In the genomic region with DNA sequence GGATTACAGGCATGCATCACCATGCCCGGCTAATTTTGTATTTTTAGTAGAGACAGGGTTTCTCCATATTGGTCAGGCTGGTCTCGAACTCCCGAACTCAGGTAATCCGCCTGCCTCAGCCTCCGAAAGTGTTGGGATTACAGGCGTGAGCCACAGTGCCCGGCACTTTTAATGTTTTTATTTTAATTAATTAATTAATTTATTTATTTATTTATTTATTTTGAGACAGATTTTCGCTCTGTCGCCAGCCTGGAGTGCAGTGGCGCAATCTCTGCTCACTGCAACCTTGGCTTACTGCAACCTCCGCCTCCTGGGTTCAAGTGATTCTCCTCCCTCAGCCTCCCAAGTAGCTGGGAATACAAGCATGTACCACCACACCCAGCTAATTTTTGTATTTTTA, we compare ENCODE assay signal across 6 cellular contexts. TPM values are rescaled to one million over a fixed set of nuclear protein-coding genes. Genes with fewer than 3 reads are reported as not detected.
DNase-seq lines count a peak whose midpoint lies in the region; ATAC-seq, FAIRE-seq and TF ChIP-seq lines count a peak whose summit lies in the region.
"Not testable (repeated sequence)": the region's sequence is repeated elsewhere in the genome, so short reads cannot be mapped to it uniquely, and the experiment has no call there.

No MANE protein-coding gene starts in this region.

- POLR2A ChIA-PET in A549 (lab: Yijun Ruan, JAX), result not testable (repeated sequence)

- ATAC-seq in A549, result not testable (repeated sequence)

- H3K27me3 Mint-ChIP-seq in chondrocyte (ENCODE audit: low read depth), result not testable (repeated sequence)

- H4K20me1 ChIP-seq in Loucy (ENCODE audit: insufficient read depth, low read length, poor library complexity, severe bottlenecking), result peaks cover 65% of the 10 kb centered on the region

- H3K79me2 ChIP-seq in Loucy (ENCODE audit: insufficient read depth, low read length), result peaks cover 91% of the 10 kb centered on the region

- not testable (repeated sequence) for TF ChIP-seq POLR2A in A549 (IDR thresholded peaks at IDR 0.05; ENCODE audit: low read length); sigmoid colon (IDR thresholded peaks at IDR 0.05)

- H3K4me2 ChIP-seq in A549, result not testable (repeated sequence)
- peak overlapping the region; percentile 43 for H3K4me2 ChIP-seq in Loucy (ENCODE audit: low read depth, low read length, poor library complexity, severe bottlenecking)

- H3K4me1 ChIP-seq in A549 (peaks cover 18% of the 10 kb centered on the region; the same call in 2 of the 3 replicates), Loucy (ENCODE audit: insufficient read depth, low read length, poor library complexity, severe bottlenecking) (peaks cover 22% of the 10 kb centered on the region), sigmoid colon (peaks cover 0 to 30% (median 23%) of the 10 kb centered on the region in 4 donors)

- not testable (repeated sequence) for H3K9me3 Mint-ChIP-seq in chondrocyte (ENCODE audit: low read depth)

- H3K9me3 ChIP-seq in A549; Loucy (ENCODE audit: insufficient read depth, low read depth, low read length); sigmoid colon: not testable (repeated sequence)

- not testable (repeated sequence) for FAIRE-seq in A549 (lab: Jason Lieb, UNC)

- H2AFZ ChIP-seq in Loucy (ENCODE audit: low read length), result not testable (repeated sequence)

- H3K27ac Mint-ChIP-seq in chondrocyte (ENCODE audit: unreplicated experiment), result not testable (repeated sequence)

- not testable (repeated sequence) for H3K9me2 ChIP-seq in Loucy (replicated peaks; ENCODE audit: low read depth, low read length)

- H3K36me3 Mint-ChIP-seq in chondrocyte (ENCODE audit: low read depth), result peaks cover 16% of the 10 kb centered on the region

- not testable (repeated sequence) for DNase-seq in A549 (ENCODE audit: low read depth in 1 of 2, low spot score in 1 of 2)
- peak; percentile 44 for DNase-seq in activated effector memory CD4-positive, alpha-beta T cell treated with anti-CD3 and anti-CD28 coated beads, Interleukin-2, amount 50 U/mL, for 16 hours
- DNase-seq in chondrocyte (ENCODE audit: low spot score) (peak; percentile 18), posterior vena cava (ENCODE audit: low spot score) (peak; percentile 18), sigmoid colon (peak; percentile 37)

- not testable (repeated sequence) for TF ChIP-seq CTCF in A549 (IDR thresholded peaks at IDR 0.05); Loucy (conservative IDR thresholded peaks at IDR 0.05; ENCODE audit: low read length); chondrocyte (IDR thresholded peaks at IDR 0.05); sigmoid colon (IDR thresholded peaks at IDR 0.05)

- not testable (repeated sequence) for H3F3A ChIP-seq in Loucy (ENCODE audit: low read depth)

- 94% methylated on average over 11 of the region's 11 CpGs for WGBS in A549 (ENCODE audit: missing lambda C conversion rate)
- 96 to 98% methylated on average over 11 of the region's 11 CpGs for WGBS in sigmoid colon, 2 donors

- intact Hi-C loops in posterior vena cava (cut with DNase I); sigmoid colon (cut with DNase I): not testable (repeated sequence)

- TF ChIP-seq EP300 in A549 (IDR thresholded peaks at IDR 0.05); sigmoid colon (IDR thresholded peaks at IDR 0.05): not testable (repeated sequence)

- not testable (repeated sequence) for H3K9ac ChIP-seq in Loucy (ENCODE audit: low read depth, low read length, poor library complexity, severe bottlenecking)

- H3K27me3 ChIP-seq in Loucy (ENCODE audit: insufficient read depth, low read length, poor library complexity, severe bottlenecking); sigmoid colon: not testable (repeated sequence)

- TF ChIP-seq RAD21 in A549 (conservative IDR thresholded peaks at IDR 0.05 in 1 of 2, IDR thresholded peaks at IDR 0.05 in 1 of 2), result not testable (repeated sequence)

- H3K36me3 ChIP-seq in Loucy (ENCODE audit: insufficient read depth, low read length) (peaks cover 29% of the 10 kb centered on the region; the same call in 1 of the 2 replicates), sigmoid colon (peaks cover 14 to 45% (median 17%) of the 10 kb centered on the region in 4 donors)

- CTCF ChIA-PET in A549 (lab: Yijun Ruan, JAX), result interaction anchor here (0.6 to 2.1 kb wide), 3 partner anchors 8 to 153 kb away, joined by 3 to 5 read pairs (median 3); no protein-coding TSS in a partner anchor

- H3K4me1 Mint-ChIP-seq in chondrocyte (ENCODE audit: low read depth), result peaks cover 33% of the 10 kb centered on the region

- H3K4me3 ChIP-seq in A549, sigmoid colon: not testable (repeated sequence)
- peak overlapping the region; percentile 34 for H3K4me3 ChIP-seq in Loucy (ENCODE audit: low read length, poor library complexity, severe bottlenecking)

- not testable (repeated sequence) for H3K4me3 Mint-ChIP-seq in chondrocyte (ENCODE audit: unreplicated experiment)

- not testable (repeated sequence) for H3K27ac ChIP-seq in A549, sigmoid colon

TF ChIP-seq in A549, 52 proteins besides CTCF, POLR2A, EP300 and RAD21:
- TF ChIP-seq ZC3H11A (IDR thresholded peaks at IDR 0.05), result peak; percentile 23; the same call in 1 of the 2 replicates

RNA-seq across cellular contexts. Expression of a gene that starts 7.3 kb away (rescaled TPM):
- polyA plus RNA-seq in A549 (2011; rRNA removed) (42.1 and 47.3 TPM in 2 replicates), A549 (2017; fragmentation: RNase III; extraction: RNeasy Plus Mini Kit Qiagen cat#74134 plus additional on column Dnase treatment) (36.7 to 40.0 TPM (median 37.8 TPM) in 3 replicates), sigmoid colon (10 to 100 TPM in 1 of 3 donors, 1 to 10 TPM in 2; 5.4 to 24.2 (median 9.2) TPM)
- polyA plus RNA-seq in A549 (2012; cell fraction: cytosol; rRNA removed), result 13.7 and 17.8 TPM in 2 replicates
- 22.0 and 28.6 TPM in 2 replicates for polyA plus RNA-seq in A549 (2012; cell fraction: nucleus; rRNA removed)
- 87.2 and 94.7 TPM in 2 replicates for polyA minus RNA-seq in A549 (2011; rRNA and poly(A)+ RNA removed)
- total RNA-seq in chondrocyte (43.0 to 55.1 TPM (median 44.2 TPM) in 3 replicates), posterior vena cava (10 to 100 TPM; 37.6 to 40.8 TPM), sigmoid colon (10 to 100 TPM; 24.3 to 46.0 (median 32.7) TPM)

RNA-seq across cellular contexts. Expression of a gene that starts 17.5 kb away (rescaled TPM):
- 74.9 and 76.2 TPM in 2 replicates for polyA plus RNA-seq in A549 (2011; rRNA removed)
- polyA plus RNA-seq in A549 (2012; cell fraction: cytosol; rRNA removed), result 12.7 and 16.2 TPM in 2 replicates
- polyA plus RNA-seq in A549 (2012; cell fraction: nucleus; rRNA removed), result 9.9 and 10.6 TPM in 2 replicates
- polyA plus RNA-seq in A549 (2017; fragmentation: RNase III; extraction: RNeasy Plus Mini Kit Qiagen cat#74134 plus additional on column Dnase treatment), result 33.8 to 37.0 TPM (median 34.7 TPM) in 3 replicates
- polyA minus RNA-seq in A549 (2011; rRNA and poly(A)+ RNA removed), result 59.6 and 63.1 TPM in 2 replicates
- 37.3 to 43.0 TPM (median 39.2 TPM) in 3 replicates for total RNA-seq in chondrocyte
- 10 to 100 TPM; 26.4 to 27.1 TPM for total RNA-seq in posterior vena cava
- 10 to 100 TPM; 16.8 to 22.5 (median 20.4) TPM for total RNA-seq in sigmoid colon
- 10 to 100 TPM in 1 of 3 donors, 1 to 10 TPM in 2; 4.2 to 18.6 (median 5.4) TPM for polyA plus RNA-seq in sigmoid colon
